In the genomic region with DNA sequence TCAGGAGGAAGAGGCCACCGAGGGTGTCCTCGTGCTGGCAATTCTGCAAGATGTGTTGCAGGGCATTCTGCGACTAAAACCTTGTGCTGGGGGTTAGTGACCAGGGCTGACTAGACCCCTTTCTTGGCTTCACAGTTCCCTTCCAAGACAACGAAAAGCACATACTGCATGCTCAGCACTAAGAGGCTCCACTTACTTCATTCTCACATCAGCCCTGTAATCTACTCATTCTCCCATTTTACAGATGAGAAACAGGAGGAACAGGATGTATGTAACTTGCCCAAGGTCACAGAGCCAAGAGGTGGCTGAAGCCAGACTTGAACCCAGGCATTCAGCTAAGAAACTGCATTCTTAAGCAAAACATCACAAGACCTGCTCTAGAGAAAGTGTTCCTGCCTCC, we compare ENCODE assay signal across 20 cellular contexts. TPM values are rescaled to one million over a fixed set of nuclear protein-coding genes. Genes with fewer than 3 reads are reported as not detected.
A peak's percentile ranks its signal among the peaks of the same experiment; 100 is the strongest.
DNase-seq lines count a peak whose midpoint lies in the region; ATAC-seq, FAIRE-seq and TF ChIP-seq lines count a peak whose summit lies in the region.
"Had no signal": no experiment of that assay in that cellular context is flagged by ENCODE, and none has a peak within 500 bp of the region (broad histone marks: within the 10 kb centered on the region; RNA-seq: fewer than 3 reads in every experiment).

No MANE protein-coding gene starts in this region.

- H2BK15ac ChIP-seq in mesenchymal stem cell (ENCODE audit: low read depth, poor library complexity, severe bottlenecking) = no peak overlapping the region

- no peak overlapping the region for H2AK5ac ChIP-seq in mesenchymal stem cell (ENCODE audit: low read length, severe bottlenecking)

- H4K20me1 ChIP-seq in GM12878 (ENCODE audit: control insufficient read depth, insufficient read depth) (no peaks in the 10 kb centered on the region), neural progenitor cell (ENCODE audit: low read depth) (no peaks in the 10 kb centered on the region)

- TF ChIP-seq POLR2A in GM12878 (IDR thresholded peaks at IDR 0.05; ENCODE audit: low read depth, low read length) = 0 out of 2 replicates have a peak, but pooled peaks have one; percentile 17
- TF ChIP-seq POLR2A in spleen (IDR thresholded peaks at IDR 0.05) = no peak

- TF ChIP-seq CTCF in natural killer cell (IDR thresholded peaks at IDR 0.05) = no peak
- TF ChIP-seq CTCF in GM12878 (IDR thresholded peaks at IDR 0.05 in 2 of 3, conservative IDR thresholded peaks at IDR 0.05 in 1 of 3; ENCODE audit: control insufficient read depth in 2 of 3, extremely low read depth in 1 of 3, insufficient read depth in 1 of 3, low read depth in 3 of 3, low read length in 3 of 3) = no peak
- TF ChIP-seq CTCF in neural progenitor cell (IDR thresholded peaks at IDR 0.05) = no peak
- TF ChIP-seq CTCF in spleen (IDR thresholded peaks at IDR 0.05 in 8 of 11, conservative IDR thresholded peaks at IDR 0.05 in 3 of 11) = no peak
- TF ChIP-seq CTCF in omental fat pad (IDR thresholded peaks at IDR 0.05) = no peak

- no peak overlapping the region for H2BK5ac ChIP-seq in mesenchymal stem cell (ENCODE audit: low read depth, low read length, poor library complexity, severe bottlenecking)

- H3K27me3 Mint-ChIP-seq in natural killer cell treated with Interleukin-12 subunit alpha and Interleukin-12 subunit beta and Interleukin-15 and Interleukin-18, amount 100 ng/mL, for 72 hours = peaks cover 0 to 2% of the 10 kb centered on the region in 2 donors
- peaks cover 0 to 3% of the 10 kb centered on the region in 2 donors for H3K27me3 Mint-ChIP-seq in natural killer cell (ENCODE audit: low read depth in 2 of 2)
- peaks cover 17% of the 10 kb centered on the region for H3K27me3 Mint-ChIP-seq in neural progenitor cell (ENCODE audit: insufficient read depth, low read depth)

- no peak overlapping the region for H3K23ac ChIP-seq in mesenchymal stem cell (ENCODE audit: low read length in 2 of 2)

- H3K4me1 Mint-ChIP-seq in natural killer cell treated with Interleukin-12 subunit alpha and Interleukin-12 subunit beta and Interleukin-15 and Interleukin-18, amount 100 ng/mL, for 72 hours (ENCODE audit: low read depth in 2 of 2) = peaks cover 5 to 16% of the 10 kb centered on the region in 2 donors
- H3K4me1 Mint-ChIP-seq in natural killer cell (peaks cover 7 to 10% of the 10 kb centered on the region in 2 donors), neural progenitor cell (peaks cover 2% of the 10 kb centered on the region)

- ATAC-seq in natural killer cell treated with Interleukin-12 subunit alpha and Interleukin-12 subunit beta and Interleukin-15 and Interleukin-18, amount 100 ng/mL, for 72 hours = no peak
- no peak for ATAC-seq in natural killer cell
- no peak for ATAC-seq in GM12878
- ATAC-seq in omental fat pad (ENCODE audit: low FRiP score) = no peak

- no peaks in the 10 kb centered on the region for H3K79me2 ChIP-seq in GM12878 (ENCODE audit: control insufficient read depth, insufficient read depth, low read length)
- no peaks in the 10 kb centered on the region for H3K79me2 ChIP-seq in neural progenitor cell (ENCODE audit: low read depth)

- no peak overlapping the region for H3K4ac ChIP-seq in mesenchymal stem cell (ENCODE audit: low read depth in 1 of 2, low read length in 2 of 2)

- H3K9me3 ChIP-seq in GM12878 (replicated peaks; ENCODE audit: control insufficient read depth, insufficient read depth, low read length) (no peaks in the 10 kb centered on the region), neural progenitor cell (ENCODE audit: low read depth) (no peaks in the 10 kb centered on the region), spleen (no peaks in the 10 kb centered on the region), mesenchymal stem cell (ENCODE audit: control insufficient read depth, low read length) (no peaks in the 10 kb centered on the region)
- H3K9me3 ChIP-seq: BE2C, Caco-2 had no signal

- H3K27ac ChIP-seq in GM12878 (ENCODE audit: control insufficient read depth, insufficient read depth) = no peak overlapping the region
- H3K27ac ChIP-seq in neural progenitor cell = no peak overlapping the region
- H3K27ac ChIP-seq in spleen = peak overlapping the region in 7 of 8 donors; percentile 9 to 85 (median 56)
- no peak overlapping the region for H3K27ac ChIP-seq in mesenchymal stem cell (ENCODE audit: low read length, poor library complexity, severe bottlenecking)

- SMC1A ChIA-PET in GM12878 (lab: Charles Lee; ENCODE audit: uncharacterized antibody, unreplicated experiment) = no interaction called here

- H3K4me1 ChIP-seq in GM12878 (ENCODE audit: control insufficient read depth, insufficient read depth, low read length) (no peaks in the 10 kb centered on the region), neural progenitor cell (no peaks in the 10 kb centered on the region), spleen (peaks cover 0 to 45% (median 8%) of the 10 kb centered on the region in 6 donors), mesenchymal stem cell (ENCODE audit: control insufficient read depth, insufficient read depth, low read depth, low read length) (peaks cover 3% of the 10 kb centered on the region)
- H3K4me1 ChIP-seq: BE2C had no signal

- H3K18ac ChIP-seq in mesenchymal stem cell (ENCODE audit: low read depth in 1 of 2, low read length in 2 of 2) = no peak overlapping the region

- H3K9ac ChIP-seq in GM12878 (ENCODE audit: control insufficient read depth, insufficient read depth, low read length) = no peak overlapping the region
- H3K9ac ChIP-seq in neural progenitor cell = no peak overlapping the region
- H3K9ac ChIP-seq in mesenchymal stem cell (ENCODE audit: low read length) = no peak overlapping the region

- peak; percentile 41 for DNase-seq in natural killer cell treated with Interleukin-12 subunit alpha and Interleukin-12 subunit beta and Interleukin-15 and Interleukin-18, amount 100 ng/mL, for 72 hours (ENCODE audit: low spot score)
- DNase-seq in natural killer cell (no peak), GM12878 (ENCODE audit: low read depth, low spot score) (no peak), neural progenitor cell (ENCODE audit: low spot score) (no peak), spleen (no peak), omental fat pad (ENCODE audit: low spot score) (no peak), mesenchymal stem cell (no peak), GOT3 (lab: John Stamatoyannopoulos, UW) (no peak)
- DNase-seq: ACHN; BE2C; C1 segment of cervical spinal cord; Caco-2; CD4-positive, alpha-beta T cell; GDM1; H9; IMR-90; KBM-7 had no signal

- no peak overlapping the region for H4K91ac ChIP-seq in mesenchymal stem cell (ENCODE audit: low read length)

- CTCF ChIA-PET in GM12878 (lab: Yijun Ruan, JAX) = interaction anchor here (1.4 kb wide), 1 partner anchor 55 kb away, joined by 4 read pairs; no protein-coding TSS in a partner anchor

- H4K8ac ChIP-seq in mesenchymal stem cell (ENCODE audit: low read length) = no peak overlapping the region

- H3K14ac ChIP-seq in mesenchymal stem cell (ENCODE audit: low read length in 2 of 2) = no peak overlapping the region

- H3K27me3 ChIP-seq in GM12878 (replicated peaks in 1 of 2; ENCODE audit: control insufficient read depth in 2 of 2, insufficient read depth in 2 of 2, low read length in 1 of 2) (no peaks in the 10 kb centered on the region), neural progenitor cell (peaks cover 23% of the 10 kb centered on the region), spleen (replicated peaks in 1 of 7) (no peaks in the 10 kb centered on the region), mesenchymal stem cell (ENCODE audit: control insufficient read depth in 1 of 2, insufficient read depth in 1 of 2, low read length in 2 of 2) (peaks cover 11 to 40% of the 10 kb centered on the region in 2 experiments)

- H3K36me3 Mint-ChIP-seq in natural killer cell treated with Interleukin-12 subunit alpha and Interleukin-12 subunit beta and Interleukin-15 and Interleukin-18, amount 100 ng/mL, for 72 hours = no peaks in the 10 kb centered on the region
- H3K36me3 Mint-ChIP-seq in natural killer cell (no peaks in the 10 kb centered on the region), neural progenitor cell (no peaks in the 10 kb centered on the region)

- H2BK12ac ChIP-seq in mesenchymal stem cell (ENCODE audit: low read length in 2 of 2) = no peak overlapping the region

- RAD21 ChIA-PET in GM12878 (lab: Charles Lee; ENCODE audit: unreplicated experiment) = no interaction called here

- no peak overlapping the region for H3K4me3 Mint-ChIP-seq in natural killer cell treated with Interleukin-12 subunit alpha and Interleukin-12 subunit beta and Interleukin-15 and Interleukin-18, amount 100 ng/mL, for 72 hours
- H3K4me3 Mint-ChIP-seq in natural killer cell (no peak overlapping the region), neural progenitor cell (no peak overlapping the region)
- H3K4me3 Mint-ChIP-seq: CD4-positive, alpha-beta T cell; H9 had no signal

- 23% methylated on average over 4 of the region's 4 CpGs for WGBS in GM12878 (ENCODE audit: insufficient coverage, insufficient replicate concordance, low lambda C conversion rate, missing lambda C conversion rate)
- 44 to 88% (median 64%) methylated on average over 4 of the region's 4 CpGs for WGBS in spleen, 5 donors
- WGBS in mesenchymal stem cell = 91% methylated on average over 4 of the region's 4 CpGs

- FAIRE-seq in GM12878 (lab: Jason Lieb, UNC) = no peak
- FAIRE-seq: D721Med had no signal

- intact Hi-C loops in natural killer cell (cut with micrococcal nuclease) (no loop called here), GM12878 (cut with micrococcal nuclease; ENCODE audit: unreplicated experiment) (loop anchor here (10.0 kb wide), 1 partner anchor 159 kb away; no protein-coding TSS in a partner anchor), spleen (cut with DNase I; ENCODE audit: low total_unique reads) (no loop called here)

- H3K9me3 Mint-ChIP-seq in natural killer cell treated with Interleukin-12 subunit alpha and Interleukin-12 subunit beta and Interleukin-15 and Interleukin-18, amount 100 ng/mL, for 72 hours = no peaks in the 10 kb centered on the region
- no peaks in the 10 kb centered on the region for H3K9me3 Mint-ChIP-seq in natural killer cell
- no peaks in the 10 kb centered on the region for H3K9me3 Mint-ChIP-seq in neural progenitor cell
- H3K9me3 Mint-ChIP-seq: CD4-positive, alpha-beta T cell; H9 had no signal

- H3K27ac Mint-ChIP-seq in natural killer cell treated with Interleukin-12 subunit alpha and Interleukin-12 subunit beta and Interleukin-15 and Interleukin-18, amount 100 ng/mL, for 72 hours = no peak overlapping the region
- H3K27ac Mint-ChIP-seq in natural killer cell (no peak overlapping the region), neural progenitor cell (peak overlapping the region; percentile 26)
- H3K27ac Mint-ChIP-seq: CD4-positive, alpha-beta T cell; H9 had no signal

- H3K4me2 ChIP-seq in GM12878 (ENCODE audit: control insufficient read depth, insufficient read depth) (no peak overlapping the region), neural progenitor cell (no peak overlapping the region), mesenchymal stem cell (ENCODE audit: low read length, poor library complexity, severe bottlenecking) (no peak overlapping the region)

- in situ Hi-C loops in GM12878 (cut with MboI) = no loop called here

- H2BK120ac ChIP-seq in mesenchymal stem cell (ENCODE audit: low read depth, low read length) = no peak overlapping the region

- TF ChIP-seq RAD21 in GM12878 (IDR thresholded peaks at IDR 0.05; ENCODE audit: insufficient read depth, low read depth, low read length) = no peak

- POLR2A ChIA-PET in GM12878 (lab: Charles Lee) = no interaction called here

- H3K36me3 ChIP-seq in GM12878 (ENCODE audit: control insufficient read depth in 2 of 2, insufficient read depth in 2 of 2, low read length in 1 of 2) (no peaks in the 10 kb centered on the region), neural progenitor cell (no peaks in the 10 kb centered on the region), spleen (no peaks in the 10 kb centered on the region), mesenchymal stem cell (ENCODE audit: control insufficient read depth in 1 of 2, insufficient read depth in 2 of 2, low read depth in 1 of 2, low read length in 2 of 2) (no peaks in the 10 kb centered on the region)
- H3K36me3 ChIP-seq: BE2C had no signal

- no peaks in the 10 kb centered on the region for H3F3A ChIP-seq in neural progenitor cell (ENCODE audit: low read depth)

- BruUV-seq in GM12878 (replicated peaks; lab: Mats Ljungman, UMichigan) = no TSS peak

- H2AFZ ChIP-seq in GM12878 (ENCODE audit: control insufficient read depth, low read depth, low read length) (no peak overlapping the region), neural progenitor cell (replicated peaks) (no peak overlapping the region), mesenchymal stem cell (ENCODE audit: low read depth, low read length) (no peak overlapping the region)

- no peak overlapping the region for H3K4me3 ChIP-seq in GM12878
- no peak overlapping the region for H3K4me3 ChIP-seq in neural progenitor cell
- peak overlapping the region in 1 of 8 donors; percentile 56 for H3K4me3 ChIP-seq in spleen
- no peak overlapping the region for H3K4me3 ChIP-seq in mesenchymal stem cell (ENCODE audit: insufficient read depth in 1 of 2, low read depth in 1 of 2, low read length in 2 of 2)

- no peak for TF ChIP-seq EP300 in GM12878 (IDR thresholded peaks at IDR 0.05; ENCODE audit: borderline replicate concordance in 1 of 2, control insufficient read depth in 1 of 2, low read depth in 2 of 2, low read length in 2 of 2)

- H3K79me1 ChIP-seq in mesenchymal stem cell (replicated peaks; ENCODE audit: low read length, poor library complexity, severe bottlenecking) = no peaks in the 10 kb centered on the region

RNA-seq across cellular contexts. Expression of a gene that starts 5.3 kb away (rescaled TPM):
- not detected for total RNA-seq in natural killer cell treated with Interleukin-12 subunit alpha and Interleukin-12 subunit beta and Interleukin-15 and Interleukin-18, amount 100 ng/mL, for 72 hours
- 1 to 10 TPM in 1 of 3 donors, not detected in 2; 1.7 TPM for total RNA-seq in natural killer cell
- not detected in 2 replicates for total RNA-seq in GM12878 (2013; cell fraction: nucleolus; rRNA removed)
- total RNA-seq in GM12878 (2014; rRNA removed) = 0.11 and 0.23 TPM in 2 replicates
- total RNA-seq in GM12878 (2014; rRNA removed; fragmentation: Illumina TruSeq; extraction: Trizol) = 0.09 TPM in 1 of 2 replicates, not detected in the other
- total RNA-seq in GM12878 (2021) = 0.21 and 0.26 TPM in 2 replicates
- polyA plus RNA-seq in GM12878 (2011; ENCODE audit: low read depth) = 0.79 TPM
- not detected in 2 replicates for polyA plus RNA-seq in GM12878 (2011; rRNA removed)
- polyA plus RNA-seq in GM12878 (2011; cell fraction: cytosol; rRNA removed) = not detected in 2 replicates
- polyA plus RNA-seq in GM12878 (2011; cell fraction: nucleus; rRNA removed) = not detected in 2 replicates
- 1.3 and 1.5 TPM in 2 replicates for polyA plus RNA-seq in GM12878 (2012)
- 0.03 TPM in 1 of 2 replicates, not detected in the other for polyA plus RNA-seq in GM12878 (2014; fragmentation: Illumina TruSeq; extraction: Trizol)
- under 1 TPM in 1 of 2 experiments, not detected in 1; 0.04 TPM for polyA plus RNA-seq in GM12878 (2014; fragmentation: Nextera tagmentation; extraction: Ambion mirVana)
- polyA plus RNA-seq in GM12878 (2014; rRNA removed) = 0.06 TPM in 1 of 2 replicates, not detected in the other
- polyA plus RNA-seq in GM12878 (2016; fragmentation: Nextera tagmentation; extraction: Ambion mirVana) = 1 to 10 TPM in 1 of 2 experiments, under 1 TPM in 1; 0.84 to 1.5 TPM
- polyA minus RNA-seq in GM12878 (2011; rRNA and poly(A)+ RNA removed) = not detected in 2 replicates
- not detected in 2 replicates for polyA minus RNA-seq in GM12878 (2011; cell fraction: cytosol; rRNA and poly(A)+ RNA removed)
- not detected in 2 replicates for polyA minus RNA-seq in GM12878 (2011; cell fraction: nucleus; rRNA and poly(A)+ RNA removed)
- total RNA-seq in neural progenitor cell (ENCODE audit: low replicate concordance) = 0.06 TPM in 1 of 2 replicates, not detected in the other
- total RNA-seq in spleen = 10 to 100 TPM in 2 of 7 donors, 1 to 10 TPM in 5; 1.5 to 12.2 (median 6.9) TPM
- 1 to 10 TPM in 1 of 3 donors, under 1 TPM in 2; 0.80 to 2.1 (median 0.96) TPM for polyA plus RNA-seq in spleen
- 10 to 100 TPM in 1 of 4 donors, under 1 TPM in 2, not detected in 1; 0.60 to 11.2 (median 0.94) TPM for total RNA-seq in omental fat pad
- polyA plus RNA-seq in mesenchymal stem cell (2013, experiment 1 of 2) = 0.77 TPM
- 0.81 TPM for polyA plus RNA-seq in mesenchymal stem cell (2013, experiment 2 of 2)
- total RNA-seq: CD4-positive, alpha-beta T cell; HT1080 had no signal

RNA-seq across cellular contexts. Expression of a gene that starts 25.4 kb away (rescaled TPM):
- 10 to 100 TPM; 26.9 to 54.1 TPM for total RNA-seq in natural killer cell treated with Interleukin-12 subunit alpha and Interleukin-12 subunit beta and Interleukin-15 and Interleukin-18, amount 100 ng/mL, for 72 hours
- 100 to 1,000 TPM in 2 of 3 donors, 10 to 100 TPM in 1; 82.9 to 131 (median 101) TPM for total RNA-seq in natural killer cell
- total RNA-seq in GM12878 (2013; cell fraction: nucleolus; rRNA removed) = 150 and 188 TPM in 2 replicates
- 44.8 and 51.9 TPM in 2 replicates for total RNA-seq in GM12878 (2014; rRNA removed)
- total RNA-seq in GM12878 (2014; rRNA removed; fragmentation: Illumina TruSeq; extraction: Trizol) = 19.8 and 20.3 TPM in 2 replicates
- 64.8 and 67.0 TPM in 2 replicates for total RNA-seq in GM12878 (2021)
- 16.5 TPM for polyA plus RNA-seq in GM12878 (2011; ENCODE audit: low read depth)
- 25.8 and 70.6 TPM in 2 replicates for polyA plus RNA-seq in GM12878 (2011; rRNA removed)
- 71.2 and 98.3 TPM in 2 replicates for polyA plus RNA-seq in GM12878 (2011; cell fraction: cytosol; rRNA removed)
- 84.5 and 115 TPM in 2 replicates for polyA plus RNA-seq in GM12878 (2011; cell fraction: nucleus; rRNA removed)
- polyA plus RNA-seq in GM12878 (2012) = 33.9 and 42.3 TPM in 2 replicates
- polyA plus RNA-seq in GM12878 (2014; fragmentation: Illumina TruSeq; extraction: Trizol) = 11.3 and 24.5 TPM in 2 replicates
- polyA plus RNA-seq in GM12878 (2014; fragmentation: Nextera tagmentation; extraction: Ambion mirVana) = 10 to 100 TPM; 13.4 to 21.7 TPM
- 50.4 and 63.4 TPM in 2 replicates for polyA plus RNA-seq in GM12878 (2014; rRNA removed)
- 100 to 1,000 TPM; 105 to 109 TPM for polyA plus RNA-seq in GM12878 (2016; fragmentation: Nextera tagmentation; extraction: Ambion mirVana)
- 57.6 and 93.4 TPM in 2 replicates for polyA minus RNA-seq in GM12878 (2011; rRNA and poly(A)+ RNA removed)
- 38.8 and 42.9 TPM in 2 replicates for polyA minus RNA-seq in GM12878 (2011; cell fraction: cytosol; rRNA and poly(A)+ RNA removed)
- polyA minus RNA-seq in GM12878 (2011; cell fraction: nucleus; rRNA and poly(A)+ RNA removed) = 53.8 and 102 TPM in 2 replicates
- total RNA-seq in neural progenitor cell (ENCODE audit: low replicate concordance) = not detected in 2 replicates
- total RNA-seq in spleen = 100 to 1,000 TPM in 2 of 7 donors, 10 to 100 TPM in 5; 74.0 to 121 (median 87.2) TPM
- 10 to 100 TPM; 51.3 to 94.7 (median 56.6) TPM for polyA plus RNA-seq in spleen
- total RNA-seq in omental fat pad = 1 to 10 TPM; 3.6 to 7.4 (median 5.4) TPM
- 1.5 TPM for polyA plus RNA-seq in mesenchymal stem cell (2013, experiment 1 of 2)
- 1.8 TPM for polyA plus RNA-seq in mesenchymal stem cell (2013, experiment 2 of 2)
- total RNA-seq: Caco-2 had no signal

RNA-seq across cellular contexts. Expression of a gene that starts 25.5 kb away (rescaled TPM):
- 10 to 100 TPM; 15.3 to 19.6 TPM for total RNA-seq in natural killer cell treated with Interleukin-12 subunit alpha and Interleukin-12 subunit beta and Interleukin-15 and Interleukin-18, amount 100 ng/mL, for 72 hours
- total RNA-seq in natural killer cell (10 to 100 TPM; 35.8 to 41.6 (median 39.4) TPM), GM12878 (2014; rRNA removed) (21.4 and 23.5 TPM in 2 replicates), GM12878 (2014; rRNA removed; fragmentation: Illumina TruSeq; extraction: Trizol) (27.1 and 29.8 TPM in 2 replicates), GM12878 (2021) (27.5 and 27.9 TPM in 2 replicates), neural progenitor cell (ENCODE audit: low replicate concordance) (not detected in 2 replicates), spleen (10 to 100 TPM; 17.2 to 32.9 (median 21.9) TPM), omental fat pad (1 to 10 TPM in 3 of 4 donors, under 1 TPM in 1; 0.74 to 5.2 (median 2.9) TPM)
- 19.2 and 22.5 TPM in 2 replicates for total RNA-seq in GM12878 (2013; cell fraction: nucleolus; rRNA removed)
- polyA plus RNA-seq in GM12878 (2011; ENCODE audit: low read depth) = 33.4 TPM
- polyA plus RNA-seq in GM12878 (2011; rRNA removed) (60.0 and 65.4 TPM in 2 replicates), GM12878 (2014; fragmentation: Illumina TruSeq; extraction: Trizol) (53.3 and 60.4 TPM in 2 replicates), GM12878 (2014; fragmentation: Nextera tagmentation; extraction: Ambion mirVana) (10 to 100 TPM; 15.3 to 22.6 TPM), GM12878 (2014; rRNA removed) (30.4 and 36.5 TPM in 2 replicates), GM12878 (2016; fragmentation: Nextera tagmentation; extraction: Ambion mirVana) (10 to 100 TPM; 39.0 to 51.4 TPM), spleen (10 to 100 TPM; 22.7 to 42.9 (median 34.1) TPM)
- 61.5 and 74.4 TPM in 2 replicates for polyA plus RNA-seq in GM12878 (2011; cell fraction: cytosol; rRNA removed)
- polyA plus RNA-seq in GM12878 (2011; cell fraction: nucleus; rRNA removed) = 22.0 and 25.7 TPM in 2 replicates
- polyA plus RNA-seq in GM12878 (2012) = 34.7 and 35.6 TPM in 2 replicates
- 28.7 and 48.4 TPM in 2 replicates for polyA minus RNA-seq in GM12878 (2011; rRNA and poly(A)+ RNA removed)
- polyA minus RNA-seq in GM12878 (2011; cell fraction: cytosol; rRNA and poly(A)+ RNA removed) = 11.9 and 15.9 TPM in 2 replicates
- 8.4 and 8.6 TPM in 2 replicates for polyA minus RNA-seq in GM12878 (2011; cell fraction: nucleus; rRNA and poly(A)+ RNA removed)
- 0.64 TPM for polyA plus RNA-seq in mesenchymal stem cell (2013, experiment 1 of 2)
- polyA plus RNA-seq in mesenchymal stem cell (2013, experiment 2 of 2) = 0.75 TPM
- total RNA-seq: A172, Caco-2 had no signal

Comparison
In these comparisons a context has a peak if more than half of its experiments do, and no peak if none do; other contexts are left out.
1. H3K27ac ChIP-seq: peak in spleen (7 of 8); none in GM12878 (single experiment), neural progenitor cell (single experiment) and mesenchymal stem cell (single experiment).